In the genomic region with DNA sequence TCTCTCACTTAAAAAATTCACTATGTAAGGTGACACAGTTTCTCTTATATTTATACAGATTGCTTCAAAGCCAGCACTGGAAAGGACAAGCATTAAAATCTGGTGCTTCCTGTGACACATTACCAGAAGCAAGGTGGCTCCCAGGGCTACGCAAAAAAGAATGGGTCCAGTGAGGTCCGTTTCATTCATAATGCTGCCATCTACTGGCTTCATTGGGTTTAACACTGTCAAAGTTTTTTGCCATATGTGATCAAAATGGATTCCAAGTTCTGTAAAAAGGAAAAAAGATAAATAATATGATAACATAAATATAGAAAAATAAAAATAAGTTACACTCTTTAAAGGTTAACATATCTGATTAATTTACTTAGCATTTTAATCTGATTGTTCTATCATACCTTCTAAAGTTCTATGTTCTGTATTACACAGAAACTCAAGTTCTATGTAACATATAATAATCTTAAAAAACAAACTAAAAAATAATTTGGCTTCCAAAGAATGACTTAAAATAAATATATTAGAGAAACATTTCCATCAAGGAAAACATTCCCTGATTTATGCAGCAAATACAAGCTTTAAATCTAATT, we compare ENCODE assay signal across 9 cellular contexts. TPM values are rescaled to one million over a fixed set of nuclear protein-coding genes. Genes with fewer than 3 reads are reported as not detected.
DNase-seq lines count a peak whose midpoint lies in the region; ATAC-seq and TF ChIP-seq lines count a peak whose summit lies in the region.
"Had no signal": no experiment of that assay in that cellular context is flagged by ENCODE, and none has a peak within 500 bp of the region (broad histone marks: within the 10 kb centered on the region; RNA-seq: fewer than 3 reads in every experiment).

No MANE protein-coding gene starts in this region.

- H3K4me3 ChIP-seq in colonic mucosa (no peak overlapping the region), right lobe of liver (no peak overlapping the region)
- H3K4me3 ChIP-seq: SJSA1 had no signal

- H3K27me3 ChIP-seq in colonic mucosa (no peaks in the 10 kb centered on the region), right lobe of liver (no peaks in the 10 kb centered on the region)
- H3K27me3 ChIP-seq: SJSA1 had no signal

- intact Hi-C loops in colonic mucosa (cut with DNase I) (loop anchor here (5.0 kb wide), 1 partner anchor 1497 kb away; no protein-coding TSS in a partner anchor), right lobe of liver (cut with DNase I) (no loop called here)

- TF ChIP-seq CTCF in colonic mucosa (IDR thresholded peaks at IDR 0.05) (peak; percentile 64), right lobe of liver (IDR thresholded peaks at IDR 0.05) (peak; percentile 41 to 74 (median 72))

- H3K9me3 ChIP-seq in colonic mucosa: no peaks in the 10 kb centered on the region
- no peaks in the 10 kb centered on the region for H3K9me3 ChIP-seq in right lobe of liver
- H3K9me3 ChIP-seq: SJSA1 had no signal

- ATAC-seq in GM18508 (IDR thresholded peaks at IDR 0.05; ENCODE audit: insufficient read depth, unreplicated experiment) (peak; percentile 98), HG02852 (IDR thresholded peaks at IDR 0.05; ENCODE audit: unreplicated experiment) (peak; percentile 97), right lobe of liver (peak; percentile 88 to 95 (median 90))

- no peak overlapping the region for H3K27ac ChIP-seq in colonic mucosa
- H3K27ac ChIP-seq in right lobe of liver: no peak overlapping the region
- H3K27ac ChIP-seq: SJSA1 had no signal

- no peak overlapping the region for H3K9ac ChIP-seq in colonic mucosa (ENCODE audit: low read depth in 2 of 2, low read length in 2 of 2)

- DNase-seq in AG20443 (ENCODE audit: low spot score) (peak; percentile 60), NCI-H1092 (lab: John Stamatoyannopoulos, UW) (peak; percentile 55), T-helper 22 cell (ENCODE audit: low read depth) (peak; percentile 1), colonic mucosa (peak; percentile 22), right lobe of liver (no peak)
- peak; percentile 1 for DNase-seq in stimulated activated naive CD4-positive, alpha-beta T cell treated with Interleukin-2 at 50 U/mL for 16 hours (lab: John Stamatoyannopoulos, UW)

- H3K4me1 ChIP-seq in colonic mucosa: no peaks in the 10 kb centered on the region
- peaks cover 0 to 6% (median 0%) of the 10 kb centered on the region in 4 donors for H3K4me1 ChIP-seq in right lobe of liver
- H3K4me1 ChIP-seq: SJSA1 had no signal

- H3K36me3 ChIP-seq in colonic mucosa: no peaks in the 10 kb centered on the region
- no peaks in the 10 kb centered on the region for H3K36me3 ChIP-seq in right lobe of liver
- H3K36me3 ChIP-seq: SJSA1 had no signal

- 0% methylated on average over 2 of the region's 2 CpGs for WGBS in right lobe of liver (ENCODE audit: insufficient coverage, low coverage, low lambda C conversion rate, missing lambda C conversion rate)

- no peak for TF ChIP-seq POLR2A in right lobe of liver (IDR thresholded peaks at IDR 0.05)

RNA-seq across cellular contexts. Expression of a gene that starts 22.1 kb away (rescaled TPM):
- total RNA-seq in colonic mucosa (not detected), right lobe of liver (not detected)
- total RNA-seq: SJSA1 had no signal

RNA-seq across cellular contexts. Expression of a gene that starts 48.8 kb away (rescaled TPM):
- total RNA-seq in colonic mucosa: 10 to 100 TPM; 17.8 to 28.7 TPM
- total RNA-seq in right lobe of liver: 10 to 100 TPM in 4 of 6 experiments, 1 to 10 TPM in 2; 8.8 to 17.2 (median 11.2) TPM

Comparison
In these comparisons a context has a peak if more than half of its experiments do, and no peak if none do; other contexts are left out.
1. DNase-seq: peak in AG20443 (single experiment), NCI-H1092 (single experiment), T-helper 22 cell (single experiment), colonic mucosa (single experiment) and stimulated activated naive CD4-positive, alpha-beta T cell treated with Interleukin-2 at 50 U/mL for 16 hours (single experiment); none in right lobe of liver (0 of 3).
2. Peak in every context shown above with its lines, with median percentiles within 50 percentile points of each other: ATAC-seq.